Comparison of ENCODE assay signal across 8 cellular contexts in the genomic region with DNA sequence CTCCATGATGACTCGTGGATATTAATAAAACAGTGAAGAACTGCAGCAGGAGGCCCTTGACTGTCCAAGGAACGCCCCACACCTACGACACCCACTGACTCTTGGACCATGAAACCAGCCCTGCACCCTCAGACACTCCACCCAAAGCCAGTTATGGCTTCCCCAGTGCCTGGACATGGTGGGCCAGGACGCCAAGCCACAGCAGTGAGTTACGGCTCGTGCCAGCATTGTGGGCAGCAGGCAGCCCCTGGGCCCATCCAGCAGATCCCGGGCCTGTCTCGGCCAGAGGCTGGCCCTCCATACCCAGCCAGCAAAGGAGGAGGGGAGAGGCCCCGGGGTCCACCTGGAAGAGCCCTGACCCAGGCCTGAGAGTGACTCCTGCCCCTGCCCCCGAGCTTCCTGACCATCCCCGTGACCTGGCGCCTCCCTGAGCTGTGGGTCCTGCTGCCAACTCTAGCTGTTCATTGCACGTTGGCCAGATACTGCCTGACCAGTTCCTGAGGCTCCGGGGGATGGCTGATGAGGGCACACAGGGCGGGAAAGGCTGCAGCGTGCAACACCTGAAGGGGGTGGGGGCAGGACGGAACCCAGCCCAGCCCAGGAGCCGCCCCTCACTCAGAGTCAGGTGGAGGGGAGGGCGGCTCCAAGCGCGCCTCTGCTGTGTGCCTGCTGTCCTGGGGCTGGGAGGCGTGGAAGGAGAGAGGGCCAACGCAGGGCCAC. TPM values are rescaled to one million over a fixed set of nuclear protein-coding genes. Genes with fewer than 3 reads are reported as not detected.
DNase-seq lines count a peak whose midpoint lies in the region; ATAC-seq and TF ChIP-seq lines count a peak whose summit lies in the region.

No MANE protein-coding gene starts in this region.

- H3K4me3 ChIP-seq in brain microvascular endothelial cell (ENCODE audit: low read depth, low read length) = peak overlapping the region; percentile 44
- peak overlapping the region; percentile 47 for H3K4me3 ChIP-seq in iPS-18a (ENCODE audit: low read length)
- H3K4me3 ChIP-seq in gastrocnemius medialis = peak overlapping the region; percentile 48 to 74 (median 54)

- no peak for TF ChIP-seq POLR2A in gastrocnemius medialis (IDR thresholded peaks at IDR 0.05)

- H3K4me1 ChIP-seq in iPS-18a (ENCODE audit: control insufficient read depth, low read depth, low read length) (peaks cover 7% of the 10 kb centered on the region), gastrocnemius medialis (peaks cover 16 to 27% of the 10 kb centered on the region in 2 donors)

- H3K27ac ChIP-seq in brain microvascular endothelial cell (peak overlapping the region; percentile 91), iPS-18a (ENCODE audit: low read length) (no peak overlapping the region), gastrocnemius medialis (peak overlapping the region; percentile 79 to 93 (median 92))

- H3K9ac ChIP-seq in iPS-18a (ENCODE audit: low read length) = no peak overlapping the region

- H3K9me3 ChIP-seq in iPS-18a (ENCODE audit: control insufficient read depth, low read depth, low read length) (no peaks in the 10 kb centered on the region), gastrocnemius medialis (no peaks in the 10 kb centered on the region)

- in situ Hi-C loops in G401 (cut with HindIII; ENCODE audit: low sequenced_read_pairs) = no loop called here
- in situ Hi-C loops in brain microvascular endothelial cell (cut with HindIII; ENCODE audit: low pct_ligation_motif_present, low sequenced_read_pairs) = no loop called here
- in situ Hi-C loops in gastrocnemius medialis (cut with MboI; ENCODE audit: low sequenced_read_pairs in 4 of 4) = no loop called here

- H3K27me3 ChIP-seq in brain microvascular endothelial cell (replicated peaks) (no peaks in the 10 kb centered on the region), iPS-18a (ENCODE audit: control insufficient read depth, insufficient read depth, low read length) (no peaks in the 10 kb centered on the region), gastrocnemius medialis (no peaks in the 10 kb centered on the region)

- TF ChIP-seq CTCF in brain microvascular endothelial cell (IDR thresholded peaks at IDR 0.05; ENCODE audit: low read depth, low read length, missing control alignments) (no peak), gastrocnemius medialis (IDR thresholded peaks at IDR 0.05 in 4 of 5, conservative IDR thresholded peaks at IDR 0.05 in 1 of 5) (no peak)

- H3K36me3 ChIP-seq in brain microvascular endothelial cell (replicated peaks) = no peaks in the 10 kb centered on the region
- no peaks in the 10 kb centered on the region for H3K36me3 ChIP-seq in iPS-18a (ENCODE audit: control insufficient read depth, low read depth, low read length)
- no peaks in the 10 kb centered on the region for H3K36me3 ChIP-seq in gastrocnemius medialis

- DNase-seq in G401 (ENCODE audit: low spot score) (peak; percentile 34), brain microvascular endothelial cell (no peak), gastrocnemius medialis (peak in 1 of 2 donors; percentile 63), NCI-H1436 (lab: John Stamatoyannopoulos, UW) (no peak), NCI-H2081 treated with DMSO at 0.1 percent for 48 hours (lab: John Stamatoyannopoulos, UW) (no peak)

- ATAC-seq in gastrocnemius medialis (peak; percentile 14 to 19), HG02588 (IDR thresholded peaks at IDR 0.05; ENCODE audit: unreplicated experiment) (no peak), HG02759 (IDR thresholded peaks at IDR 0.05; ENCODE audit: unreplicated experiment) (no peak)

- intact Hi-C loops in gastrocnemius medialis (cut with DNase I; ENCODE audit: low total_unique reads) = loop anchor here (1.0 to 10.0 kb wide), 4 partner anchors 17 to 487 kb away; partner anchors contain the start of genes GAK, PCGF3, SPON2 and TMEM175

RNA-seq across cellular contexts. Expression of gene SLC49A3, which starts 0.8 kb away (rescaled TPM):
- not detected in 2 replicates for total RNA-seq in G401 (2014; rRNA removed; shearing (Covaris generic))
- 1 to 10 TPM; 1.3 to 3.4 (median 2.2) TPM for total RNA-seq in gastrocnemius medialis

RNA-seq across cellular contexts. Expression of gene MYL5, which starts 13.8 kb away (rescaled TPM):
- 4.5 and 7.4 TPM in 2 replicates for total RNA-seq in G401 (2014; rRNA removed; shearing (Covaris generic))
- total RNA-seq in gastrocnemius medialis = 10 to 100 TPM in 1 of 4 donors, 1 to 10 TPM in 3; 1.3 to 20.3 (median 3.6) TPM

RNA-seq across cellular contexts. Expression of gene ATP5ME, which starts 14.1 kb away (rescaled TPM):
- total RNA-seq in G401 (2014; rRNA removed; shearing (Covaris generic)) = 245 and 376 TPM in 2 replicates
- 100 to 1,000 TPM in 1 of 4 donors, 10 to 100 TPM in 3; 24.7 to 172 (median 91.5) TPM for total RNA-seq in gastrocnemius medialis

RNA-seq across cellular contexts. Expression of gene PCGF3, which starts 17.5 kb away (rescaled TPM):
- 27.1 and 34.1 TPM in 2 replicates for total RNA-seq in G401 (2014; rRNA removed; shearing (Covaris generic))
- total RNA-seq in gastrocnemius medialis = 10 to 100 TPM; 14.5 to 31.9 (median 21.6) TPM

Comparison
In these comparisons a context has a peak if more than half of its experiments do, and no peak if none do; other contexts are left out.
1. ATAC-seq: peak in gastrocnemius medialis (2 of 2); none in HG02588 (single experiment) and HG02759 (single experiment).
2. Peak in every context shown above with its lines, with median percentiles within 50 percentile points of each other: H3K4me3 ChIP-seq.